Comparison of ENCODE assay signal across 26 cellular contexts in the genomic region with DNA sequence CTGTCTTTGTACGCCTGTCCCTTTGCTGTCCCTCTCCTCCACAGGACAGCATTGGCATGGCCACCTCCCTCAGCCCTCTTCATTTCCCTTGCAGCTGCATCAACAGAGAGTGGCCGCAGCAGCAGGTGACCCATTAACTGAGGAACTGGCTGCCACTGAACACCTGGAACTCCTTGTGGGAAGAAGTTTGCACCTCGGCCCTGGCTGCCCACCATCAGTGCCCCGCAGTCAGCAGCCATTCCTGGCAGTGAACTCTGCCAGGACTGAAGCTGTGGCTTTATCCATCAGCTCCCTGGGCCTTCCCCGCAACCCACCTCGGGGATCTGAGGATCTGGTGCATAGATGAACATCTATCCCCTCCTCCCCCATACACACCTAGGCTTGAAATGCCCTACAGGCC. TPM values are rescaled to one million over a fixed set of nuclear protein-coding genes. Genes with fewer than 3 reads are reported as not detected.
DNase-seq lines count a peak whose midpoint lies in the region; ATAC-seq and TF ChIP-seq lines count a peak whose summit lies in the region.
"Had no signal": no experiment of that assay in that cellular context is flagged by ENCODE, and none has a peak within 500 bp of the region (broad histone marks: within the 10 kb centered on the region; RNA-seq: fewer than 3 reads in every experiment).

No MANE protein-coding gene starts in this region.

- no peak overlapping the region for H3K4me3 ChIP-seq in heart right ventricle
- no peak overlapping the region for H3K4me3 ChIP-seq in right cardiac atrium (ENCODE audit: low read length)
- no peak overlapping the region for H3K4me3 ChIP-seq in SU-DHL-6 (ENCODE audit: insufficient read depth, low read length, poor library complexity, severe bottlenecking)
- H3K4me3 ChIP-seq: A549 had no signal

- peaks cover 44% of the 10 kb centered on the region for H3F3A ChIP-seq in SU-DHL-6 (ENCODE audit: insufficient read depth)

- no peaks in the 10 kb centered on the region for H3K36me3 Mint-ChIP-seq in mesothelial cell of epicardium
- H3K36me3 Mint-ChIP-seq: activated CD8-positive, alpha-beta memory T cell treated with anti-CD3 and anti-CD28 coated beads, Interleukin-2, amount 10 ng/mL, durations not matched to agents 7 days and 5 days; activated naive CD4-positive, alpha-beta T cell treated with anti-CD3 and anti-CD28 coated beads, Interleukin-2, amount 50 U/mL, for 24 hours; T-cell had no signal

- H3K27ac Mint-ChIP-seq in mesothelial cell of epicardium: no peak overlapping the region
- H3K27ac Mint-ChIP-seq: activated CD4-positive, alpha-beta T cell treated with anti-CD3 and anti-CD28 coated beads, Interleukin-2, amount 10 ng/mL, durations not matched to agents 24 days and 14 days; activated CD8-positive, alpha-beta memory T cell treated with anti-CD3 and anti-CD28 coated beads, Interleukin-2, amount 10 ng/mL, durations not matched to agents 7 days and 5 days; activated naive CD4-positive, alpha-beta T cell treated with anti-CD3 and anti-CD28 coated beads, Interleukin-2, amount 50 U/mL, for 24 hours; activated T-helper 1 cell treated with anti-CD3 and anti-CD28 coated beads, Interleukin-12 subunit alpha, Interleukin-12 subunit beta, Interleukin-2, Interleukin-4 antibody, amounts not matched to agents 30 ng/mL and 10 ng/mL and 1 ng/mL, durations not matched to agents 14 hours and 24 hours and 36 hours; stimulated activated naive CD8-positive, alpha-beta T cell treated with anti-CD3 and anti-CD28 coated beads, Interleukin-15, Interleukin-2, amounts not matched to agents 100 ng/mL and 50 ng/mL, for 24 hours; T-cell had no signal

- H4K20me1 ChIP-seq in SU-DHL-6 (ENCODE audit: low read depth, low read length): no peaks in the 10 kb centered on the region

- peak overlapping the region; percentile 29 for H2AFZ ChIP-seq in SU-DHL-6 (ENCODE audit: low read depth, low read length, severe bottlenecking)

- no peak for ATAC-seq in heart right ventricle
- no peak for ATAC-seq in right cardiac atrium
- ATAC-seq in GM21390 (IDR thresholded peaks at IDR 0.05; ENCODE audit: unreplicated experiment): no peak
- ATAC-seq: activated CD8-positive, alpha-beta memory T cell treated with anti-CD3 and anti-CD28 coated beads, Interleukin-2, amount 10 ng/mL, durations not matched to agents 7 days and 5 days; esophagus mucosa; HCT116; T-cell had no signal

- 94 to 95% methylated on average over 6 of the region's 6 CpGs for WGBS in heart right ventricle, 2 donors
- WGBS in right cardiac atrium: 92% methylated on average over 6 of the region's 6 CpGs

- no peak for DNase-seq in heart right ventricle
- no peak for DNase-seq in right cardiac atrium
- DNase-seq in mesenteric fat pad (ENCODE audit: low spot score): peak; percentile 55
- DNase-seq in stimulated activated CD4-positive, alpha-beta T cell treated with anti-CD3 and anti-CD28 coated beads, Interleukin-15, amount 100 ng/mL, for 24 hours: no peak
- no peak for DNase-seq in 8988T
- DNase-seq in mesothelial cell of epicardium (ENCODE audit: low spot score in 2 of 2, unreplicated experiment in 2 of 2): no peak
- DNase-seq: activated CD4-positive, alpha-beta T cell treated with anti-CD3 and anti-CD28 coated beads, Interleukin-2, amount 10 ng/mL, durations not matched to agents 24 days and 14 days; activated CD8-positive, alpha-beta memory T cell treated with anti-CD3 and anti-CD28 coated beads, Interleukin-2, amount 10 ng/mL, durations not matched to agents 7 days and 5 days; C1 segment of cervical spinal cord; effector memory CD4-positive, alpha-beta T cell; midbrain; NCI-H1092; NCI-H2081; posterior cingulate gyrus; stimulated activated CD4-positive, alpha-beta T cell treated with anti-CD3 and anti-CD28 coated beads, Interleukin-1b, Interleukin-23, amount 100 ng/mL, for 48 hours had no signal

- H3K9me3 Mint-ChIP-seq in mesothelial cell of epicardium: no peaks in the 10 kb centered on the region
- H3K9me3 Mint-ChIP-seq: activated CD4-positive, alpha-beta T cell treated with anti-CD3 and anti-CD28 coated beads, Interleukin-2, amount 10 ng/mL, durations not matched to agents 24 days and 14 days; activated naive CD4-positive, alpha-beta T cell treated with anti-CD3 and anti-CD28 coated beads, Interleukin-2, amount 50 U/mL, for 24 hours; activated T-helper 1 cell treated with anti-CD3 and anti-CD28 coated beads, Interleukin-12 subunit alpha, Interleukin-12 subunit beta, Interleukin-2, Interleukin-4 antibody, amounts not matched to agents 30 ng/mL and 10 ng/mL and 1 ng/mL, durations not matched to agents 14 hours and 24 hours and 36 hours; nephron; stimulated activated naive CD8-positive, alpha-beta T cell treated with anti-CD3 and anti-CD28 coated beads, Interleukin-15, Interleukin-2, amounts not matched to agents 100 ng/mL and 50 ng/mL, for 24 hours; T-cell had no signal

- H3K27me3 ChIP-seq in heart right ventricle (no peaks in the 10 kb centered on the region), right cardiac atrium (ENCODE audit: control insufficient read depth, insufficient read depth) (no peaks in the 10 kb centered on the region), SU-DHL-6 (ENCODE audit: low read length) (no peaks in the 10 kb centered on the region)

- H3K4me1 Mint-ChIP-seq in mesothelial cell of epicardium: no peaks in the 10 kb centered on the region
- H3K4me1 Mint-ChIP-seq: activated naive CD4-positive, alpha-beta T cell treated with anti-CD3 and anti-CD28 coated beads, Interleukin-2, amount 50 U/mL, for 24 hours had no signal

- H3K4me1 ChIP-seq in heart right ventricle (peaks cover 0 to 94% (median 21%) of the 10 kb centered on the region in 9 donors), right cardiac atrium (ENCODE audit: control insufficient read depth, insufficient read depth, low read length) (no peaks in the 10 kb centered on the region)

- peak overlapping the region; percentile 38 for H3K4me2 ChIP-seq in SU-DHL-6 (ENCODE audit: low read depth, low read length, poor library complexity, severe bottlenecking)
- H3K4me2 ChIP-seq: A549 had no signal

- TF ChIP-seq CTCF in heart right ventricle (IDR thresholded peaks at IDR 0.05): no peak
- TF ChIP-seq CTCF in SU-DHL-6 (IDR thresholded peaks at IDR 0.05; ENCODE audit: insufficient read depth, low read length, poor library complexity, severe bottlenecking): no peak
- no peak for TF ChIP-seq CTCF in mesothelial cell of epicardium (IDR thresholded peaks at IDR 0.05; ENCODE audit: unreplicated experiment)

- no peaks in the 10 kb centered on the region for H3K79me2 ChIP-seq in SU-DHL-6 (ENCODE audit: insufficient read depth, low read length)

- H3K27me3 Mint-ChIP-seq in mesothelial cell of epicardium (ENCODE audit: low read depth): no peaks in the 10 kb centered on the region

- no peak overlapping the region for H3K9ac ChIP-seq in SU-DHL-6 (ENCODE audit: low read length)

- H3K4me3 Mint-ChIP-seq in mesothelial cell of epicardium: no peak overlapping the region
- H3K4me3 Mint-ChIP-seq: activated CD4-positive, alpha-beta T cell treated with anti-CD3 and anti-CD28 coated beads, Interleukin-2, amount 10 ng/mL, durations not matched to agents 24 days and 14 days; activated CD8-positive, alpha-beta memory T cell treated with anti-CD3 and anti-CD28 coated beads, Interleukin-2, amount 10 ng/mL, durations not matched to agents 7 days and 5 days; activated naive CD4-positive, alpha-beta T cell treated with anti-CD3 and anti-CD28 coated beads, Interleukin-2, amount 50 U/mL, for 24 hours; activated T-helper 1 cell treated with anti-CD3 and anti-CD28 coated beads, Interleukin-12 subunit alpha, Interleukin-12 subunit beta, Interleukin-2, Interleukin-4 antibody, amounts not matched to agents 30 ng/mL and 10 ng/mL and 1 ng/mL, durations not matched to agents 14 hours and 24 hours and 36 hours; stimulated activated naive CD8-positive, alpha-beta T cell treated with anti-CD3 and anti-CD28 coated beads, Interleukin-15, Interleukin-2, amounts not matched to agents 100 ng/mL and 50 ng/mL, for 24 hours; T-cell had no signal

- peak overlapping the region in 8 of 10 donors; percentile 12 to 87 (median 74) for H3K27ac ChIP-seq in heart right ventricle
- H3K27ac ChIP-seq in right cardiac atrium (ENCODE audit: low read length): no peak overlapping the region
- peak overlapping the region; percentile 53; the same call in 1 of the 2 replicates for H3K27ac ChIP-seq in SU-DHL-6 (ENCODE audit: low read depth, low read length)
- H3K27ac ChIP-seq: A549 had no signal

- no peaks in the 10 kb centered on the region for H3K9me3 ChIP-seq in heart right ventricle
- no peaks in the 10 kb centered on the region for H3K9me3 ChIP-seq in right cardiac atrium (ENCODE audit: control insufficient read depth, low read length)
- no peaks in the 10 kb centered on the region for H3K9me3 ChIP-seq in SU-DHL-6 (ENCODE audit: insufficient read depth, low read length)
- H3K9me3 ChIP-seq: A549 had no signal

- intact Hi-C loops in heart right ventricle (cut with DNase I): no loop called here
- intact Hi-C loops in right cardiac atrium (cut with DNase I): no loop called here

- H3K9me2 ChIP-seq in SU-DHL-6 (replicated peaks; ENCODE audit: insufficient read depth, low read length): no peaks in the 10 kb centered on the region

- peaks cover 0 to 11% (median 0%) of the 10 kb centered on the region in 9 donors for H3K36me3 ChIP-seq in heart right ventricle
- no peaks in the 10 kb centered on the region for H3K36me3 ChIP-seq in SU-DHL-6 (ENCODE audit: low read length)

RNA-seq across cellular contexts. Expression of a gene that starts 13.1 kb away (rescaled TPM):
- total RNA-seq in heart right ventricle: 1 to 10 TPM; 2.3 to 7.5 (median 4.5) TPM
- polyA plus RNA-seq in heart right ventricle: 1 to 10 TPM; 5.0 to 8.3 TPM
- 10 to 100 TPM in 2 of 4 donors, 1 to 10 TPM in 2; 7.7 to 10.4 (median 9.7) TPM for total RNA-seq in right cardiac atrium
- polyA plus RNA-seq in right cardiac atrium: 6.6 TPM
- total RNA-seq in mesenteric fat pad: 32.8 TPM
- 15.4 to 15.8 TPM (median 15.7 TPM) in 3 replicates for total RNA-seq in mesothelial cell of epicardium

RNA-seq across cellular contexts. Expression of a gene that starts 36.0 kb away (rescaled TPM):
- total RNA-seq in heart right ventricle (10 to 100 TPM in 2 of 10 donors, 1 to 10 TPM in 8; 1.2 to 17.9 (median 4.0) TPM), right cardiac atrium (10 to 100 TPM in 3 of 4 donors, 1 to 10 TPM in 1; 8.2 to 14.4 (median 11.1) TPM), mesenteric fat pad (43.2 TPM), mesothelial cell of epicardium (0.36 to 2.3 TPM (median 1.9 TPM) in 3 replicates)
- polyA plus RNA-seq in heart right ventricle (1 to 10 TPM; 3.4 to 4.3 TPM), right cardiac atrium (3.1 TPM)
- total RNA-seq: HT1080 had no signal

RNA-seq across cellular contexts. Expression of a gene that starts 51.7 kb away (rescaled TPM):
- total RNA-seq in heart right ventricle (10 to 100 TPM in 9 of 10 donors, 1 to 10 TPM in 1; 9.3 to 15.5 (median 13.8) TPM), right cardiac atrium (10 to 100 TPM; 11.7 to 14.0 (median 12.0) TPM), mesenteric fat pad (12.8 TPM), mesothelial cell of epicardium (16.3 to 18.2 TPM (median 16.4 TPM) in 3 replicates)
- polyA plus RNA-seq in heart right ventricle (10 to 100 TPM in 1 of 2 donors, 1 to 10 TPM in 1; 7.8 to 12.7 TPM), right cardiac atrium (14.6 TPM)
